ENCODE assay signal across 19 cellular contexts in genomic region chr15:89783861-89784685, GRCh38. TPM values are rescaled to one million over a fixed set of nuclear protein-coding genes. Genes with fewer than 3 reads are reported as not detected.
DNase-seq lines count a peak whose midpoint lies in the region; ATAC-seq, FAIRE-seq and TF ChIP-seq lines count a peak whose summit lies in the region.
"Had no signal": no experiment of that assay in that cellular context is flagged by ENCODE, and none has a peak within 500 bp of the region (broad histone marks: within the 10 kb centered on the region; RNA-seq: fewer than 3 reads in every experiment).

No MANE protein-coding gene starts in this region.

- intact Hi-C loops in PC-9 (cut with micrococcal nuclease; ENCODE audit: unreplicated experiment), result loop anchor here (2.0 kb wide), 1 partner anchor 37 kb away; no protein-coding TSS in a partner anchor

- H3K27me3 ChIP-seq in GM23248 (replicated peaks; ENCODE audit: insufficient read depth) (no peaks in the 10 kb centered on the region), PC-9 (ENCODE audit: insufficient read depth, low read depth) (no peaks in the 10 kb centered on the region), iPS-20b (ENCODE audit: insufficient read depth, low read length) (peaks cover 15% of the 10 kb centered on the region; the same call in 1 of the 2 replicates), small intestine (ENCODE audit: control insufficient read depth in 2 of 2, insufficient read depth in 2 of 2, low read length in 2 of 2) (no peaks in the 10 kb centered on the region)
- H3K27me3 ChIP-seq: dorsolateral prefrontal cortex, sigmoid colon, uterus had no signal

- H3K9ac ChIP-seq in GM23248, result peak overlapping the region; percentile 17; the same call in 1 of the 2 replicates
- no peak overlapping the region for H3K9ac ChIP-seq in iPS-20b (ENCODE audit: low read depth, low read length)

- H3K9me2 ChIP-seq in GM23248 (ENCODE audit: insufficient read depth), result no peaks in the 10 kb centered on the region
- no peaks in the 10 kb centered on the region for H3K9me2 ChIP-seq in PC-9 (ENCODE audit: insufficient read depth)

- BruUV-seq in PC-9 (replicated peaks; lab: Mats Ljungman, UMichigan), result no TSS peak

- POLR2A ChIA-PET in PC-9 (lab: Charles Lee; ENCODE audit: unreplicated experiment), result interaction anchor here (0.6 to 0.7 kb wide), 2 partner anchors 16 to 103 kb away, joined by 3 to 6 read pairs; no protein-coding TSS in a partner anchor

- peak overlapping the region; percentile 65 for H3K27ac ChIP-seq in GM23248
- H3K27ac ChIP-seq in PC-9, result peak overlapping the region; percentile 96
- H3K27ac ChIP-seq in iPS-20b (ENCODE audit: low read length), result no peak overlapping the region
- H3K27ac ChIP-seq in small intestine (ENCODE audit: low read depth in 1 of 2, low read length in 1 of 2), result peak overlapping the region; percentile 53 to 82
- H3K27ac ChIP-seq: C4-2B, dorsolateral prefrontal cortex, uterus had no signal

- no peak overlapping the region for H3K4me2 ChIP-seq in GM23248 (ENCODE audit: unreplicated experiment)
- peak overlapping the region; percentile 51; the same call in 1 of the 2 replicates for H3K4me2 ChIP-seq in PC-9

- H3K36me3 ChIP-seq in GM23248 (ENCODE audit: low read depth) (peaks cover 42% of the 10 kb centered on the region), PC-9 (ENCODE audit: low read depth) (peaks cover 19% of the 10 kb centered on the region), iPS-20b (ENCODE audit: insufficient read depth, low read depth, low read length) (no peaks in the 10 kb centered on the region), small intestine (ENCODE audit: control insufficient read depth in 2 of 2, insufficient read depth in 2 of 2, low read length in 2 of 2) (no peaks in the 10 kb centered on the region)
- H3K36me3 ChIP-seq: sigmoid colon, uterus had no signal

- no peak for ATAC-seq in HG03342 (IDR thresholded peaks at IDR 0.05; ENCODE audit: unreplicated experiment)
- ATAC-seq: stimulated activated effector memory CD8-positive, alpha-beta T cell treated with anti-CD3 and anti-CD28 coated beads, Interleukin-12 subunit alpha, Interleukin-12 subunit beta, amount 100 ng/mL, for 72 hours had no signal

- H2AFZ ChIP-seq in GM23248 (no peak overlapping the region), PC-9 (no peak overlapping the region)

- no peak for DNase-seq in GM23248
- no peak for DNase-seq in PC-9
- DNase-seq in small intestine, result peak; percentile 69
- DNase-seq in stimulated activated CD4-positive, alpha-beta T cell treated with anti-CD3 and anti-CD28 coated beads, Interleukin-4, amount 100 ng/mL, for 24 hours, result no peak
- no peak for DNase-seq in UCSD-AML1 (lab: John Stamatoyannopoulos, UW; ENCODE audit: unreplicated experiment)
- DNase-seq: hippocampal formation, NCI-H1436 treated with DMSO at 0.1 percent for 48 hours, NCI-H524 treated with DMSO at 0.1 percent for 48 hours, sigmoid colon, SW 1271, uterus had no signal

- H3F3A ChIP-seq in GM23248 (ENCODE audit: insufficient read depth), result peaks cover 76% of the 10 kb centered on the region
- H3F3A ChIP-seq in PC-9 (ENCODE audit: insufficient read depth, low read depth), result peaks cover 90% of the 10 kb centered on the region

- no peak for FAIRE-seq in small intestine (lab: Jason Lieb, UNC)

- in situ Hi-C loops in GM23248 (cut with MboI), result no loop called here

- H4K20me1 ChIP-seq in GM23248 (ENCODE audit: insufficient read depth) (no peaks in the 10 kb centered on the region), PC-9 (ENCODE audit: insufficient read depth) (no peaks in the 10 kb centered on the region)

- no peak overlapping the region for H3K4me3 ChIP-seq in GM23248
- H3K4me3 ChIP-seq in PC-9, result no peak overlapping the region
- H3K4me3 ChIP-seq in iPS-20b (ENCODE audit: low read length), result 0 out of 2 replicates have a peak overlapping the region, but pooled peaks have one; percentile 17
- H3K4me3 ChIP-seq in small intestine (ENCODE audit: low read depth in 1 of 2, low read length in 2 of 2), result no peak overlapping the region
- H3K4me3 ChIP-seq: dorsolateral prefrontal cortex, sigmoid colon, uterus had no signal

- WGBS in GM23248 (ENCODE audit: low coverage in 1 of 2, low lambda C conversion rate in 2 of 2, missing lambda C conversion rate in 2 of 2), 2 experiments, result 82% methylated on average over 15 of the region's 15 CpGs
- WGBS in small intestine, 3 donors, result 69 to 81% (median 69%) methylated on average over 15 of the region's 15 CpGs

- peaks cover 37% of the 10 kb centered on the region for H3K4me1 ChIP-seq in GM23248 (ENCODE audit: insufficient read depth)
- peaks cover 71% of the 10 kb centered on the region for H3K4me1 ChIP-seq in PC-9 (replicated peaks; ENCODE audit: insufficient read depth)
- peaks cover 14% of the 10 kb centered on the region for H3K4me1 ChIP-seq in iPS-20b (ENCODE audit: insufficient read depth, low read length)
- H3K4me1 ChIP-seq in small intestine (ENCODE audit: control insufficient read depth in 2 of 2, insufficient read depth in 1 of 2, low read depth in 1 of 2, low read length in 1 of 2), result peaks cover 0 to 4% of the 10 kb centered on the region in 2 donors
- H3K4me1 ChIP-seq: sigmoid colon, uterus had no signal

- peaks cover 6% of the 10 kb centered on the region; the same call in 1 of the 2 replicates for H3K79me2 ChIP-seq in GM23248 (ENCODE audit: insufficient read depth)
- H3K79me2 ChIP-seq in PC-9 (ENCODE audit: low read depth), result no peaks in the 10 kb centered on the region

- H3K9me3 ChIP-seq in GM23248 (ENCODE audit: low read depth) (no peaks in the 10 kb centered on the region), PC-9 (ENCODE audit: insufficient read depth, low read depth) (no peaks in the 10 kb centered on the region), iPS-20b (ENCODE audit: insufficient read depth, low read depth, low read length) (no peaks in the 10 kb centered on the region), small intestine (ENCODE audit: control insufficient read depth, low read depth) (no peaks in the 10 kb centered on the region)
- H3K9me3 ChIP-seq: uterus had no signal

- CTCF ChIA-PET in PC-9 (lab: Charles Lee), result interaction anchor here (1.0 to 1.7 kb wide), 3 partner anchors 23 to 30 kb away, joined by 5 to 6 read pairs (median 6); partner anchors contain the start of gene ANPEP

- TF ChIP-seq CTCF in PC-9 (conservative IDR thresholded peaks at IDR 0.05), result no peak

RNA-seq across cellular contexts. Expression of gene MESP2, which starts 7.9 kb away (rescaled TPM):
- total RNA-seq in GM23248 (2014; rRNA removed; shearing (Covaris generic)), result not detected in 2 replicates
- polyA plus RNA-seq in GM23248 (2016; fragmentation: Nextera tagmentation; extraction: Ambion mirVana) (not detected in 2 replicates), small intestine (under 1 TPM in 1 of 3 donors, not detected in 2; 0.39 TPM)
- total RNA-seq in PC-9 (2021), result 1.3 and 2.4 TPM in 2 replicates
- total RNA-seq: liver, sigmoid colon had no signal
- polyA plus RNA-seq: fibroblast of lung, neural cell had no signal

RNA-seq across cellular contexts. Expression of gene ANPEP, which starts 30.6 kb away (rescaled TPM):
- total RNA-seq in GM23248 (2014; rRNA removed; shearing (Covaris generic)), result 464 and 467 TPM in 2 replicates
- polyA plus RNA-seq in GM23248 (2016; fragmentation: Nextera tagmentation; extraction: Ambion mirVana) (568 and 585 TPM in 2 replicates), small intestine (1,000 to 10,000 TPM; 1,286 to 3,293 (median 3,150) TPM)
- total RNA-seq in PC-9 (2021), result 172 and 175 TPM in 2 replicates
- polyA plus RNA-seq: neural cell had no signal

RNA-seq across cellular contexts. Expression of gene MESP1, which starts 33.0 kb away (rescaled TPM):
- not detected in 2 replicates for total RNA-seq in GM23248 (2014; rRNA removed; shearing (Covaris generic))
- polyA plus RNA-seq in GM23248 (2016; fragmentation: Nextera tagmentation; extraction: Ambion mirVana) (0.48 and 0.63 TPM in 2 replicates), small intestine (1 to 10 TPM in 1 of 3 donors, under 1 TPM in 1, not detected in 1; 0.97 to 1.1 TPM)
- 8.5 and 17.8 TPM in 2 replicates for total RNA-seq in PC-9 (2021)
- polyA plus RNA-seq: fibroblast of lung had no signal
